13 cellular contexts compared by ENCODE assay signal in the genomic region with DNA sequence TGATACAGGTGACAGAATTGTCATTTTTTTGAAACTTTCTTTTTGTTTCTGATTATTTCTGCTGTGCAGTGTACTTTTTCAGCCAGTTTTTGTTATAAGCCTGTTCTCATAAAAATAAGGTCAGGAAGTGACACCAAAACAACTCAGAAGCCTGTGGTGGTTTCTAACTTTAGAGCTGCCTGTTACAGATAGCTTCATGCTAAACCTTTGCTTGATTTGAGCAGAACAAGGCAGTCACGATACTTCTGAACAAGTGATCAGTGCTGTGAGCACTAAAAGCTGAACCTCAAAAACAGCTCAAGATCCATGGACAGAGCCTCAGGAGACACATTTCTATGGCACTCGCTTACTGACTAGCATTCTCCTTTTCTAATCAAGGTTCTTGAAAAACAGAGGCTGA.
A peak's percentile ranks its signal among the peaks of the same experiment; 100 is the strongest.
DNase-seq lines count a peak whose midpoint lies in the region; ATAC-seq, FAIRE-seq and TF ChIP-seq lines count a peak whose summit lies in the region.
"Had no signal": no experiment of that assay in that cellular context is flagged by ENCODE, and none has a peak within 500 bp of the region (broad histone marks: within the 10 kb centered on the region; RNA-seq: fewer than 3 reads in every experiment).

No MANE protein-coding gene starts in this region.

- CTCF ChIA-PET in HepG2 (lab: Yijun Ruan, JAX; ENCODE audit: low intra/inter-chr PET ratio, low total read pairs), result no interaction called here

- no TSS peak for BruUV-seq in HepG2 (replicated peaks; lab: Mats Ljungman, UMichigan)

- no peak overlapping the region for H3K9ac ChIP-seq in HepG2 (ENCODE audit: insufficient read depth, low read depth, low read length)

- in situ Hi-C loops in HepG2 (cut with HindIII; ENCODE audit: extremely low pct_ligation_motif_present, low pct_unique_long_range_greater_than_20kb), result no loop called here

- H3K4me3 ChIP-seq in right lobe of liver (no peak overlapping the region), HepG2 (replicated peaks in 1 of 3; ENCODE audit: insufficient read depth in 1 of 3, low read depth in 2 of 3, low read length in 3 of 3) (no peak overlapping the region), vagina (no peak overlapping the region), stomach (no peak overlapping the region), ovary (no peak overlapping the region)

- POLR2A ChIA-PET in HepG2 (lab: Yijun Ruan, JAX), result no interaction called here

- ATAC-seq in right lobe of liver (peak; percentile 43 to 63 (median 56)), HepG2 (no peak), HG03521 (IDR thresholded peaks at IDR 0.05; ENCODE audit: unreplicated experiment) (peak; percentile 62)

- H3K27ac ChIP-seq in right lobe of liver, result peak overlapping the region in 1 of 3 donors; percentile 26
- H3K27ac ChIP-seq in HepG2 (ENCODE audit: extremely low read length, insufficient read depth, low read length), result no peak overlapping the region
- peak overlapping the region; percentile 18 for H3K27ac ChIP-seq in caudate nucleus (ENCODE audit: low read depth, low read length)
- peak overlapping the region; percentile 13 for H3K27ac ChIP-seq in vagina
- no peak overlapping the region for H3K27ac ChIP-seq in stomach
- no peak overlapping the region for H3K27ac ChIP-seq in ovary

- H3K79me2 ChIP-seq in HepG2 (ENCODE audit: insufficient read depth, low read length), result no peaks in the 10 kb centered on the region

- no peaks in the 10 kb centered on the region for H3K36me3 ChIP-seq in right lobe of liver
- H3K36me3 ChIP-seq in HepG2 (replicated peaks in 1 of 2; ENCODE audit: control insufficient read depth in 1 of 2, insufficient read depth in 2 of 2, low read length in 2 of 2), result no peaks in the 10 kb centered on the region
- H3K36me3 ChIP-seq in vagina, result no peaks in the 10 kb centered on the region
- no peaks in the 10 kb centered on the region for H3K36me3 ChIP-seq in stomach
- H3K36me3 ChIP-seq in ovary, result no peaks in the 10 kb centered on the region

- intact Hi-C loops in right lobe of liver (cut with DNase I), result no loop called here
- intact Hi-C loops in HepG2 (cut with micrococcal nuclease; ENCODE audit: unreplicated experiment), result no loop called here
- intact Hi-C loops in vagina (cut with DNase I), result no loop called here
- intact Hi-C loops in stomach (cut with DNase I; ENCODE audit: low total_unique reads), result no loop called here
- intact Hi-C loops in ovary (cut with DNase I), result no loop called here

- no peak for DNase-seq in right lobe of liver
- no peak for DNase-seq in HepG2 (ENCODE audit: low spot score)
- peak in 2 of 61 donors; percentile 9 to 25 for DNase-seq in caudate nucleus (lab: John Stamatoyannopoulos, UW)
- no peak for DNase-seq in vagina (ENCODE audit: extremely low spot score in 2 of 2)
- no peak for DNase-seq in NCI-H2081 (lab: John Stamatoyannopoulos, UW)
- DNase-seq in stomach, result no peak
- no peak for DNase-seq in ovary
- DNase-seq: activated effector memory CD4-positive, alpha-beta T cell treated with anti-CD3 and anti-CD28 coated beads, Interleukin-2, amount 50 U/mL, for 16 hours; GF-D8; H9; NCI-H510A had no signal

- TF ChIP-seq CTCF in right lobe of liver (IDR thresholded peaks at IDR 0.05), result no peak
- no peak for TF ChIP-seq CTCF in HepG2 (CRISPR knock-in tag; IDR thresholded peaks at IDR 0.05)
- TF ChIP-seq CTCF in vagina (IDR thresholded peaks at IDR 0.05), result no peak
- no peak for TF ChIP-seq CTCF in stomach (IDR thresholded peaks at IDR 0.05)
- no peak for TF ChIP-seq CTCF in ovary (IDR thresholded peaks at IDR 0.05)

- H3K4me1 ChIP-seq in right lobe of liver, result no peaks in the 10 kb centered on the region
- no peaks in the 10 kb centered on the region for H3K4me1 ChIP-seq in HepG2 (ENCODE audit: insufficient read depth, low read length)
- H3K4me1 ChIP-seq in vagina, result peaks cover 5% of the 10 kb centered on the region
- peaks cover 0 to 7% (median 0%) of the 10 kb centered on the region in 4 donors for H3K4me1 ChIP-seq in stomach
- H3K4me1 ChIP-seq in ovary (ENCODE audit: insufficient read depth), result no peaks in the 10 kb centered on the region

- WGBS in right lobe of liver (ENCODE audit: insufficient coverage, low coverage, low lambda C conversion rate, missing lambda C conversion rate), result 60% methylated on average over 2 of the region's 2 CpGs
- WGBS in HepG2 (ENCODE audit: low lambda C conversion rate), result 2% methylated on average over 2 of the region's 2 CpGs
- 60 to 84% (median 77%) methylated on average over 2 of the region's 2 CpGs for WGBS in stomach, 5 donors
- WGBS in ovary, 3 donors, result 34 to 68% (median 47%) methylated on average over 2 of the region's 2 CpGs

- no peak for TF ChIP-seq EP300 in HepG2 (IDR thresholded peaks at IDR 0.05; ENCODE audit: low read depth in 2 of 2, low read length in 2 of 2)
- TF ChIP-seq EP300 in HepG2 (CRISPR knock-in tag; IDR thresholded peaks at IDR 0.05; ENCODE audit: borderline replicate concordance), result no peak
- TF ChIP-seq EP300 in stomach (IDR thresholded peaks at IDR 0.05), result no peak
- no peak for TF ChIP-seq EP300 in ovary (IDR thresholded peaks at IDR 0.05)

- no peak for TF ChIP-seq POLR2A in right lobe of liver (IDR thresholded peaks at IDR 0.05)
- no peak for TF ChIP-seq POLR2A in HepG2 (IDR thresholded peaks at IDR 0.05; ENCODE audit: insufficient read depth in 1 of 2, low read depth in 2 of 2, low read length in 2 of 2)
- no peak for TF ChIP-seq POLR2A in vagina (IDR thresholded peaks at IDR 0.05)
- TF ChIP-seq POLR2A in stomach (IDR thresholded peaks at IDR 0.05), result no peak
- TF ChIP-seq POLR2A in ovary (IDR thresholded peaks at IDR 0.05), result no peak

- no peaks in the 10 kb centered on the region for H4K20me1 ChIP-seq in HepG2 (ENCODE audit: insufficient read depth, low read length)

- no peak for FAIRE-seq in HepG2 (lab: Jason Lieb, UNC)
- FAIRE-seq: frontal cortex had no signal

- H3K9me3 ChIP-seq in right lobe of liver (no peaks in the 10 kb centered on the region), HepG2 (ENCODE audit: low read length) (no peaks in the 10 kb centered on the region), vagina (no peaks in the 10 kb centered on the region), stomach (no peaks in the 10 kb centered on the region), ovary (no peaks in the 10 kb centered on the region)

- no peak overlapping the region for H3K4me2 ChIP-seq in HepG2 (ENCODE audit: low read depth, low read length)

- no peaks in the 10 kb centered on the region for H3K27me3 ChIP-seq in right lobe of liver
- no peaks in the 10 kb centered on the region; a peak in 2 of 5 replicates for H3K27me3 ChIP-seq in HepG2 (ENCODE audit: control insufficient read depth in 1 of 2, insufficient read depth in 2 of 2, low read length in 2 of 2)
- no peaks in the 10 kb centered on the region for H3K27me3 ChIP-seq in vagina
- H3K27me3 ChIP-seq in stomach, result no peaks in the 10 kb centered on the region
- H3K27me3 ChIP-seq in ovary, result no peaks in the 10 kb centered on the region

- H2AFZ ChIP-seq in HepG2 (ENCODE audit: low read length), result no peak overlapping the region

- TF ChIP-seq RAD21 in HepG2 (CRISPR knock-in tag; IDR thresholded peaks at IDR 0.05), result no peak

TF ChIP-seq in HepG2, 621 proteins besides CTCF, POLR2A, EP300 and RAD21:
- TF ChIP-seq ZNF10 (CRISPR knock-in tag; IDR thresholded peaks at IDR 0.05; ENCODE audit: borderline replicate concordance, low read depth) (no peak), ZNF775 (CRISPR knock-in tag; IDR thresholded peaks at IDR 0.05; ENCODE audit: borderline replicate concordance) (no peak), ZC3H13 (CRISPR knock-in tag; IDR thresholded peaks at IDR 0.05) (no peak), ZNF121 (CRISPR knock-in tag; IDR thresholded peaks at IDR 0.05) (no peak), ZNF841 (CRISPR knock-in tag; IDR thresholded peaks at IDR 0.05; ENCODE audit: borderline replicate concordance) (no peak), NKX3-1 (CRISPR knock-in tag; IDR thresholded peaks at IDR 0.05) (no peak), ZNF543 (CRISPR knock-in tag; IDR thresholded peaks at IDR 0.05) (no peak), KDM1A (CRISPR knock-in tag; IDR thresholded peaks at IDR 0.05) (no peak), ATM (IDR thresholded peaks at IDR 0.05; ENCODE audit: borderline replicate concordance) (no peak), ZNF143 (CRISPR knock-in tag; IDR thresholded peaks at IDR 0.05) (no peak), NFYB (CRISPR knock-in tag; IDR thresholded peaks at IDR 0.05) (no peak), POGZ (CRISPR knock-in tag; IDR thresholded peaks at IDR 0.05) (no peak), XBP1 (CRISPR knock-in tag; IDR thresholded peaks at IDR 0.05) (no peak), NR2F6 (IDR thresholded peaks at IDR 0.05) (no peak), NR2F6 (CRISPR knock-in tag; IDR thresholded peaks at IDR 0.05) (no peak), DR1 (CRISPR knock-in tag; IDR thresholded peaks at IDR 0.05) (no peak)

Comparison
In these comparisons a context has a peak if more than half of its experiments do, and no peak if none do; other contexts are left out.
1. H3K27ac ChIP-seq: peak in caudate nucleus (single experiment) and vagina (single experiment); none in HepG2 (single experiment), stomach (0 of 5) and ovary (0 of 2).